Comparison of ENCODE assay signal across 21 cellular contexts in genomic region chr9:108672475-108673065, GRCh38.
DNase-seq lines count a peak whose midpoint lies in the region; ATAC-seq and TF ChIP-seq lines count a peak whose summit lies in the region.
"Had no signal": no experiment of that assay in that cellular context is flagged by ENCODE, and none has a peak within 500 bp of the region (broad histone marks: within the 10 kb centered on the region; RNA-seq: fewer than 3 reads in every experiment).

No MANE protein-coding gene starts in this region.

- H3K27ac Mint-ChIP-seq in natural killer cell treated with Interleukin-12 subunit alpha and Interleukin-12 subunit beta and Interleukin-15 and Interleukin-18, amount 100 ng/mL, for 72 hours = no peak overlapping the region
- H3K27ac Mint-ChIP-seq: activated T-cell treated with anti-CD3 and anti-CD28 coated beads, Interleukin-2, amount 50 U/mL, for 24 hours; CD4-positive, alpha-beta memory T cell; dendritic cell treated with granulocyte-macrophage colony-stimulating factor and Interleukin-4, amounts not matched to agents 40 ng/mL and 50 ng/mL, for 4 days; stimulated activated naive B cell treated with anti-CD40 and anti-IgM and Interleukin-4, amounts not matched to agents 10 μg/mL and 1 μg/mL and 100 μg/mL, for 72 hours had no signal

- CTCF ChIA-PET in PC-9 (lab: Charles Lee) = interaction anchor here (0.7 kb wide), 1 partner anchor 11 kb away, joined by 3 read pairs; no protein-coding TSS in a partner anchor

- H3K27me3 ChIP-seq in PC-9 (ENCODE audit: insufficient read depth, low read depth) (no peaks in the 10 kb centered on the region), esophagus squamous epithelium (no peaks in the 10 kb centered on the region), smooth muscle cell (ENCODE audit: low read depth) (no peaks in the 10 kb centered on the region), thyroid gland (no peaks in the 10 kb centered on the region)
- H3K27me3 ChIP-seq: gastrocnemius medialis, neutrophil, testis had no signal

- H3K9me3 Mint-ChIP-seq in natural killer cell treated with Interleukin-12 subunit alpha and Interleukin-12 subunit beta and Interleukin-15 and Interleukin-18, amount 100 ng/mL, for 72 hours = peaks cover 11% of the 10 kb centered on the region
- H3K9me3 Mint-ChIP-seq: activated T-cell treated with anti-CD3 and anti-CD28 coated beads, Interleukin-2, amount 50 U/mL, for 24 hours; dendritic cell treated with granulocyte-macrophage colony-stimulating factor and Interleukin-4, amounts not matched to agents 40 ng/mL and 50 ng/mL, for 4 days; stimulated activated naive B cell treated with anti-CD40 and anti-IgM and Interleukin-4, amounts not matched to agents 10 μg/mL and 1 μg/mL and 100 μg/mL, for 72 hours had no signal

- BruUV-seq in PC-9 (replicated peaks; lab: Mats Ljungman, UMichigan) = no TSS peak

- H3K4me3 Mint-ChIP-seq in natural killer cell treated with Interleukin-12 subunit alpha and Interleukin-12 subunit beta and Interleukin-15 and Interleukin-18, amount 100 ng/mL, for 72 hours = no peak overlapping the region
- H3K4me3 Mint-ChIP-seq: activated T-cell treated with anti-CD3 and anti-CD28 coated beads, Interleukin-2, amount 50 U/mL, for 24 hours; dendritic cell treated with granulocyte-macrophage colony-stimulating factor and Interleukin-4, amounts not matched to agents 40 ng/mL and 50 ng/mL, for 4 days; stimulated activated naive B cell treated with anti-CD40 and anti-IgM and Interleukin-4, amounts not matched to agents 10 μg/mL and 1 μg/mL and 100 μg/mL, for 72 hours had no signal

- H3F3A ChIP-seq in PC-9 (ENCODE audit: insufficient read depth, low read depth) (no peaks in the 10 kb centered on the region), smooth muscle cell (ENCODE audit: low read depth) (peaks cover 4% of the 10 kb centered on the region)

- H3K9me2 ChIP-seq in PC-9 (ENCODE audit: insufficient read depth) = no peaks in the 10 kb centered on the region

- H4K20me1 ChIP-seq in PC-9 (ENCODE audit: insufficient read depth) (no peaks in the 10 kb centered on the region), smooth muscle cell (ENCODE audit: low read depth) (no peaks in the 10 kb centered on the region)

- 0 out of 2 replicates have a peak overlapping the region, but pooled peaks have one; percentile 6 for H3K4me2 ChIP-seq in PC-9
- H3K4me2 ChIP-seq in smooth muscle cell = no peak overlapping the region

- TF ChIP-seq CTCF in PC-9 (conservative IDR thresholded peaks at IDR 0.05) (no peak), esophagus squamous epithelium (IDR thresholded peaks at IDR 0.05) (no peak), smooth muscle cell (IDR thresholded peaks at IDR 0.05; ENCODE audit: borderline replicate concordance, insufficient read depth, poor library complexity, severe bottlenecking) (no peak), thyroid gland (IDR thresholded peaks at IDR 0.05) (no peak)

- H3K4me1 Mint-ChIP-seq in natural killer cell treated with Interleukin-12 subunit alpha and Interleukin-12 subunit beta and Interleukin-15 and Interleukin-18, amount 100 ng/mL, for 72 hours (ENCODE audit: low read depth in 2 of 2) = no peaks in the 10 kb centered on the region
- H3K4me1 Mint-ChIP-seq: CD4-positive, alpha-beta memory T cell; stimulated activated naive B cell treated with anti-CD40 and anti-IgM and Interleukin-4, amounts not matched to agents 10 μg/mL and 1 μg/mL and 100 μg/mL, for 72 hours had no signal

- H3K36me3 Mint-ChIP-seq in natural killer cell treated with Interleukin-12 subunit alpha and Interleukin-12 subunit beta and Interleukin-15 and Interleukin-18, amount 100 ng/mL, for 72 hours = no peaks in the 10 kb centered on the region
- H3K36me3 Mint-ChIP-seq: CD4-positive, alpha-beta memory T cell; stimulated activated naive B cell treated with anti-CD40 and anti-IgM and Interleukin-4, amounts not matched to agents 10 μg/mL and 1 μg/mL and 100 μg/mL, for 72 hours had no signal

- WGBS in esophagus squamous epithelium, 2 donors = 48 to 53% methylated on average over 5 of the region's 5 CpGs
- 71% methylated on average over 5 of the region's 5 CpGs for WGBS in smooth muscle cell (ENCODE audit: low lambda C conversion rate)
- WGBS in thyroid gland, 2 donors = 82% methylated on average over 5 of the region's 5 CpGs

- H3K27ac ChIP-seq in PC-9 = no peak overlapping the region
- peak overlapping the region; percentile 81 to 88 (median 86) for H3K27ac ChIP-seq in esophagus squamous epithelium
- peak overlapping the region; percentile 59 for H3K27ac ChIP-seq in smooth muscle cell (ENCODE audit: low read depth)
- no peak overlapping the region for H3K27ac ChIP-seq in thyroid gland
- H3K27ac ChIP-seq: gastrocnemius medialis, lower lobe of right lung, neutrophil, psoas muscle, testis had no signal

- H3K4me3 ChIP-seq in PC-9 = no peak overlapping the region
- no peak overlapping the region for H3K4me3 ChIP-seq in esophagus squamous epithelium
- no peak overlapping the region for H3K4me3 ChIP-seq in smooth muscle cell
- no peak overlapping the region for H3K4me3 ChIP-seq in thyroid gland (replicated peaks in 1 of 3)
- H3K4me3 ChIP-seq: gastrocnemius medialis, lower lobe of right lung, psoas muscle, testis had no signal

- POLR2A ChIA-PET in PC-9 (lab: Charles Lee; ENCODE audit: unreplicated experiment) = no interaction called here

- peaks cover 10% of the 10 kb centered on the region for H3K4me1 ChIP-seq in PC-9 (replicated peaks; ENCODE audit: insufficient read depth)
- H3K4me1 ChIP-seq in esophagus squamous epithelium = peaks cover 23 to 58% (median 30%) of the 10 kb centered on the region in 3 donors
- H3K4me1 ChIP-seq in smooth muscle cell (ENCODE audit: low read depth) = no peaks in the 10 kb centered on the region
- H3K4me1 ChIP-seq in thyroid gland = peaks cover 0 to 9% of the 10 kb centered on the region in 2 donors
- H3K4me1 ChIP-seq: gastrocnemius medialis, lower lobe of right lung, psoas muscle, testis had no signal

- no peaks in the 10 kb centered on the region for H3K27me3 Mint-ChIP-seq in natural killer cell treated with Interleukin-12 subunit alpha and Interleukin-12 subunit beta and Interleukin-15 and Interleukin-18, amount 100 ng/mL, for 72 hours
- H3K27me3 Mint-ChIP-seq: activated T-cell treated with anti-CD3 and anti-CD28 coated beads, Interleukin-2, amount 50 U/mL, for 24 hours; dendritic cell treated with granulocyte-macrophage colony-stimulating factor and Interleukin-4, amounts not matched to agents 40 ng/mL and 50 ng/mL, for 4 days; stimulated activated naive B cell treated with anti-CD40 and anti-IgM and Interleukin-4, amounts not matched to agents 10 μg/mL and 1 μg/mL and 100 μg/mL, for 72 hours had no signal

- ATAC-seq in natural killer cell treated with Interleukin-12 subunit alpha and Interleukin-12 subunit beta and Interleukin-15 and Interleukin-18, amount 100 ng/mL, for 72 hours = no peak
- ATAC-seq: gastrocnemius medialis; lower lobe of right lung; psoas muscle; stimulated activated naive B cell treated with anti-CD40 and anti-IgM and Interleukin-4, amounts not matched to agents 10 μg/mL and 1 μg/mL and 100 μg/mL, for 72 hours had no signal

- intact Hi-C loops in PC-9 (cut with micrococcal nuclease; ENCODE audit: unreplicated experiment) (loop anchor here (5.0 kb wide), 1 partner anchor 1190 kb away; no protein-coding TSS in a partner anchor), esophagus squamous epithelium (cut with DNase I) (no loop called here), thyroid gland (cut with DNase I) (no loop called here)

- H3K36me3 ChIP-seq in PC-9 (ENCODE audit: low read depth) (no peaks in the 10 kb centered on the region), esophagus squamous epithelium (no peaks in the 10 kb centered on the region), smooth muscle cell (ENCODE audit: low read depth) (no peaks in the 10 kb centered on the region), thyroid gland (no peaks in the 10 kb centered on the region)
- H3K36me3 ChIP-seq: gastrocnemius medialis, lower lobe of right lung, neutrophil had no signal

- H2AFZ ChIP-seq in PC-9 (no peak overlapping the region), smooth muscle cell (ENCODE audit: low read depth) (no peak overlapping the region)

- no peak overlapping the region for H3K9ac ChIP-seq in smooth muscle cell (ENCODE audit: low read depth)

- TF ChIP-seq POLR2A in esophagus squamous epithelium (IDR thresholded peaks at IDR 0.05) (peak in 1 of 4 donors; percentile 19), thyroid gland (IDR thresholded peaks at IDR 0.05) (no peak)

- DNase-seq in HPDE6-E6E7 (ENCODE audit: extremely low spot score) = peak; percentile 78
- peak in 1 of 2 experiments; percentile 50 for DNase-seq in PC-9
- no peak for DNase-seq in esophagus squamous epithelium (lab: John Stamatoyannopoulos, UW)
- DNase-seq in smooth muscle cell (lab: John Stamatoyannopoulos, UW; ENCODE audit: unreplicated experiment) = no peak
- DNase-seq in natural killer cell treated with Interleukin-12 subunit alpha and Interleukin-12 subunit beta and Interleukin-15 and Interleukin-18, amount 100 ng/mL, for 72 hours (ENCODE audit: low spot score) = no peak
- no peak for DNase-seq in NCI-H2171 (lab: John Stamatoyannopoulos, UW)
- DNase-seq in thyroid gland = no peak
- DNase-seq: activated naive CD4-positive, alpha-beta T cell; activated T-cell treated with anti-CD3 and anti-CD28 coated beads, Interleukin-2, amount 50 U/mL, for 24 hours; CD4-positive, alpha-beta memory T cell; DMS153; gastrocnemius medialis; lower lobe of right lung; NCI-H1105 treated with DMSO at 0.1 percent for 48 hours; NCI-H2081 treated with DMSO at 0.1 percent for 48 hours; psoas muscle; stimulated activated naive B cell treated with anti-CD40 and anti-IgM and Interleukin-4, amounts not matched to agents 10 μg/mL and 1 μg/mL and 100 μg/mL, for 72 hours; T-helper 9 cell; testis had no signal

- no peaks in the 10 kb centered on the region for H3K79me2 ChIP-seq in PC-9 (ENCODE audit: low read depth)
- H3K79me2 ChIP-seq in smooth muscle cell (ENCODE audit: low read depth) = no peaks in the 10 kb centered on the region

- H3K9me3 ChIP-seq in PC-9 (ENCODE audit: insufficient read depth, low read depth) (no peaks in the 10 kb centered on the region), esophagus squamous epithelium (no peaks in the 10 kb centered on the region), smooth muscle cell (replicated peaks; ENCODE audit: low read depth) (no peaks in the 10 kb centered on the region), thyroid gland (no peaks in the 10 kb centered on the region)
- H3K9me3 ChIP-seq: gastrocnemius medialis, lower lobe of right lung, neutrophil, psoas muscle, testis had no signal

Comparison
In these comparisons a context has a peak if more than half of its experiments do, and no peak if none do; other contexts are left out.
1. H3K27ac ChIP-seq: peak in esophagus squamous epithelium (4 of 4) and smooth muscle cell (single experiment); none in PC-9 (single experiment) and thyroid gland (0 of 3).